Comparison of ENCODE assay signal across 2 cellular contexts in the genomic region with DNA sequence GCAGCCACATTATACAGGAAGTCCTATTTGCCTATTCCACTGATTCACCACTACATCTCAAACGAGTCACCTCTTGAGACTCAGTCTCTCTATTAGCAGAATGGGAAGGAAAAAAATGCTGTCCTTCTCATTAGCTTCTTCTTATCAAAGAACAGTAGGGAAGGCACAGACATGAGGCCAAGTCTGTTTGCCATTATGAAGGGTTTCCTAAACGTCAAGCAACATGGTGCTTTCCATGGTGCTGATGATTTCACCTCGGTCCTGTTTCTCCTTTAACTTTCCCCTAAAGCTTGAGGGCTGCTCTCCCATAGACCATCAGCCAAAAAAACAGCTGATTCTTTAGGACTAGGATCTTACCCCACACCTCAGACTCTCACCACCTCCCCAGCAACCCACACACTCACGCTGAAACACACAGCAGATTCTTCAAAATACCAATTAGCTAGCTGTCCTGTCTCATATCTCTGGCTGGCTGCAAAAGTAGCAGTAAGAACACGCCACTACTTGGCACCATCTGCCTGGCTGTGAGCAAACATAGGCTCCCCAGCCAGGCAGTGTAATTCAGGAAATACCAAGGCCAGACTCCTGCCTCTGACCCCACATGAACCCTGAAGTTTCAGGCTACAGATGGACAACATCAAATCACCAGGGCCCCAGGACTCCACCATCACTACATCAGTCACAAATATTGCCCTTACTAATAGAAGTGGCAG.
TF ChIP-seq lines count a peak whose summit lies in the region.

No MANE protein-coding gene starts in this region.

TF ChIP-seq in SK-N-SH, 30 proteins besides CTCF, POLR2A, EP300 and RAD21:
- TF ChIP-seq, protein P1, sequence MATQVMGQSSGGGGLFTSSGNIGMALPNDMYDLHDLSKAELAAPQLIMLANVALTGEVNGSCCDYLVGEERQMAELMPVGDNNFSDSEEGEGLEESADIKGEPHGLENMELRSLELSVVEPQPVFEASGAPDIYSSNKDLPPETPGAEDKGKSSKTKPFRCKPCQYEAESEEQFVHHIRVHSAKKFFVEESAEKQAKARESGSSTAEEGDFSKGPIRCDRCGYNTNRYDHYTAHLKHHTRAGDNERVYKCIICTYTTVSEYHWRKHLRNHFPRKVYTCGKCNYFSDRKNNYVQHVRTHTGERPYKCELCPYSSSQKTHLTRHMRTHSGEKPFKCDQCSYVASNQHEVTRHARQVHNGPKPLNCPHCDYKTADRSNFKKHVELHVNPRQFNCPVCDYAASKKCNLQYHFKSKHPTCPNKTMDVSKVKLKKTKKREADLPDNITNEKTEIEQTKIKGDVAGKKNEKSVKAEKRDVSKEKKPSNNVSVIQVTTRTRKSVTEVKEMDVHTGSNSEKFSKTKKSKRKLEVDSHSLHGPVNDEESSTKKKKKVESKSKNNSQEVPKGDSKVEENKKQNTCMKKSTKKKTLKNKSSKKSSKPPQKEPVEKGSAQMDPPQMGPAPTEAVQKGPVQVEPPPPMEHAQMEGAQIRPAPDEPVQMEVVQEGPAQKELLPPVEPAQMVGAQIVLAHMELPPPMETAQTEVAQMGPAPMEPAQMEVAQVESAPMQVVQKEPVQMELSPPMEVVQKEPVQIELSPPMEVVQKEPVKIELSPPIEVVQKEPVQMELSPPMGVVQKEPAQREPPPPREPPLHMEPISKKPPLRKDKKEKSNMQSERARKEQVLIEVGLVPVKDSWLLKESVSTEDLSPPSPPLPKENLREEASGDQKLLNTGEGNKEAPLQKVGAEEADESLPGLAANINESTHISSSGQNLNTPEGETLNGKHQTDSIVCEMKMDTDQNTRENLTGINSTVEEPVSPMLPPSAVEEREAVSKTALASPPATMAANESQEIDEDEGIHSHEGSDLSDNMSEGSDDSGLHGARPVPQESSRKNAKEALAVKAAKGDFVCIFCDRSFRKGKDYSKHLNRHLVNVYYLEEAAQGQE (IDR thresholded peaks at IDR 0.05; ENCODE audit: low read depth, low read length) = peak; percentile 88
- TF ChIP-seq FOXJ3 (CRISPR knock-in tag; IDR thresholded peaks at IDR 0.05) = no peak

TF ChIP-seq in SK-N-SH treated with all-trans-retinoic acid at 6 μM for 48 hours, 23 proteins besides CTCF, POLR2A, EP300 and RAD21:
- TF ChIP-seq ZNF70 (CRISPR knock-in tag; IDR thresholded peaks at IDR 0.05) (no peak), ISL1 (CRISPR knock-in tag; IDR thresholded peaks at IDR 0.05) (no peak), SNAI2 (CRISPR knock-in tag; IDR thresholded peaks at IDR 0.05) (no peak), TOX (CRISPR knock-in tag; IDR thresholded peaks at IDR 0.05; ENCODE audit: borderline replicate concordance) (no peak), CSDC2 (CRISPR knock-in tag; IDR thresholded peaks at IDR 0.05) (no peak)
- TF ChIP-seq, protein P2, sequence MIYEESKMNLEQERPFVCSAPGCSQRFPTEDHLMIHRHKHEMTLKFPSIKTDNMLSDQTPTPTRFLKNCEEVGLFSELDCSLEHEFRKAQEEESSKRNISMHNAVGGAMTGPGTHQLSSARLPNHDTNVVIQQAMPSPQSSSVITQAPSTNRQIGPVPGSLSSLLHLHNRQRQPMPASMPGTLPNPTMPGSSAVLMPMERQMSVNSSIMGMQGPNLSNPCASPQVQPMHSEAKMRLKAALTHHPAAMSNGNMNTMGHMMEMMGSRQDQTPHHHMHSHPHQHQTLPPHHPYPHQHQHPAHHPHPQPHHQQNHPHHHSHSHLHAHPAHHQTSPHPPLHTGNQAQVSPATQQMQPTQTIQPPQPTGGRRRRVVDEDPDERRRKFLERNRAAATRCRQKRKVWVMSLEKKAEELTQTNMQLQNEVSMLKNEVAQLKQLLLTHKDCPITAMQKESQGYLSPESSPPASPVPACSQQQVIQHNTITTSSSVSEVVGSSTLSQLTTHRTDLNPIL (CRISPR knock-in tag; IDR thresholded peaks at IDR 0.05; ENCODE audit: low read depth) = no peak
- TF ChIP-seq, protein P3, sequence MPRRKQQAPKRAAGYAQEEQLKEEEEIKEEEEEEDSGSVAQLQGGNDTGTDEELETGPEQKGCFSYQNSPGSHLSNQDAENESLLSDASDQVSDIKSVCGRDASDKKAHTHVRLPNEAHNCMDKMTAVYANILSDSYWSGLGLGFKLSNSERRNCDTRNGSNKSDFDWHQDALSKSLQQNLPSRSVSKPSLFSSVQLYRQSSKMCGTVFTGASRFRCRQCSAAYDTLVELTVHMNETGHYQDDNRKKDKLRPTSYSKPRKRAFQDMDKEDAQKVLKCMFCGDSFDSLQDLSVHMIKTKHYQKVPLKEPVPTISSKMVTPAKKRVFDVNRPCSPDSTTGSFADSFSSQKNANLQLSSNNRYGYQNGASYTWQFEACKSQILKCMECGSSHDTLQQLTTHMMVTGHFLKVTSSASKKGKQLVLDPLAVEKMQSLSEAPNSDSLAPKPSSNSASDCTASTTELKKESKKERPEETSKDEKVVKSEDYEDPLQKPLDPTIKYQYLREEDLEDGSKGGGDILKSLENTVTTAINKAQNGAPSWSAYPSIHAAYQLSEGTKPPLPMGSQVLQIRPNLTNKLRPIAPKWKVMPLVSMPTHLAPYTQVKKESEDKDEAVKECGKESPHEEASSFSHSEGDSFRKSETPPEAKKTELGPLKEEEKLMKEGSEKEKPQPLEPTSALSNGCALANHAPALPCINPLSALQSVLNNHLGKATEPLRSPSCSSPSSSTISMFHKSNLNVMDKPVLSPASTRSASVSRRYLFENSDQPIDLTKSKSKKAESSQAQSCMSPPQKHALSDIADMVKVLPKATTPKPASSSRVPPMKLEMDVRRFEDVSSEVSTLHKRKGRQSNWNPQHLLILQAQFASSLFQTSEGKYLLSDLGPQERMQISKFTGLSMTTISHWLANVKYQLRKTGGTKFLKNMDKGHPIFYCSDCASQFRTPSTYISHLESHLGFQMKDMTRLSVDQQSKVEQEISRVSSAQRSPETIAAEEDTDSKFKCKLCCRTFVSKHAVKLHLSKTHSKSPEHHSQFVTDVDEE (CRISPR knock-in tag; IDR thresholded peaks at IDR 0.05) = no peak
TF ChIP-seq in SK-N-SH treated with all-trans-retinoic acid at 6 μM for 48 hours: peak in this region for 0.
